ENCODE assay signal across 28 cellular contexts in the genomic region with DNA sequence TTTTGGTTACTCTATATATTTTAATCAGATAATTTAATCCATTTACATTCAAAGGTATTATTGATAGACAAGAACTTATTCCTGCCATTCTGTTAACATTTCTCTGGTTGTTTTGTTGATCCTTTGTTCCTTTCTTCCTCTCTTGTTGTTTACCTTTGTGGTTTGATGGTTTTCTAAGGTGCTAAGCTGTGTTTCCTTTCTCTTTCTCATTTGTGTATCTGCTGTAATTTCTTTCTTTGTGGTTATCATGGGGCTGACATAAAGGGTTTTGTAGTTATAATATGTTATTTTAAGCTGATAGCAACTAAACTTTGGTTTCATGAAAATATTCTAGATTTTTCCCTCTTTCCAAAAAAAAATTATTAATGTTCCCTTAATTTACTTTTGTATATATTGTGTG.
"Had no signal": no experiment of that assay in that cellular context is flagged by ENCODE, and none has a peak within 500 bp of the region (broad histone marks: within the 10 kb centered on the region; RNA-seq: fewer than 3 reads in every experiment).

No MANE protein-coding gene starts in this region.

- H3K4me1 Mint-ChIP-seq: nephron; stimulated activated memory B cell treated with anti-CD40 and anti-IgM and Interleukin-4, amounts not matched to agents 10 μg/mL and 1 μg/mL and 100 μg/mL, for 72 hours; stimulated activated naive CD8-positive, alpha-beta T cell treated with anti-CD3 and anti-CD28 coated beads, Interleukin-15, amount 100 ng/mL, for 72 hours had no signal

- H3K27ac ChIP-seq: neural progenitor cell, ovary, parathyroid adenoma, psoas muscle, right lobe of liver, sigmoid colon, suprapubic skin, testis, tibial artery, transverse colon, upper lobe of right lung, uterus had no signal

- H2AFZ ChIP-seq: neural progenitor cell, parathyroid adenoma had no signal

- H3K4me3 ChIP-seq: neural progenitor cell, ovary, psoas muscle, right lobe of liver, sigmoid colon, suprapubic skin, testis, tibial artery, transverse colon, upper lobe of right lung, uterus had no signal

- H3K27me3 ChIP-seq: neural progenitor cell, ovary, right lobe of liver, sigmoid colon, suprapubic skin, testis, tibial artery, transverse colon, upper lobe of right lung, uterus had no signal

- H3K79me2 ChIP-seq: parathyroid adenoma had no signal

- H3K9ac ChIP-seq: neural progenitor cell, parathyroid adenoma had no signal

- ATAC-seq: natural killer cell; psoas muscle; right cardiac atrium; right lobe of liver; stimulated activated memory B cell treated with anti-CD40 and anti-IgM and Interleukin-4, amounts not matched to agents 10 μg/mL and 1 μg/mL and 100 μg/mL, for 72 hours; stimulated activated naive CD8-positive, alpha-beta T cell treated with anti-CD3 and anti-CD28 coated beads, Interleukin-15, amount 100 ng/mL, for 72 hours; stimulated activated naive CD8-positive, alpha-beta T cell treated with anti-CD3 and anti-CD28 coated beads, Interleukin-15, Interleukin-2, amounts not matched to agents 100 U/mL and 50 U/mL, for 24 hours; upper lobe of right lung had no signal

- H3K27ac Mint-ChIP-seq: natural killer cell; nephron; neural progenitor cell; progenitor cell of endocrine pancreas; stimulated activated memory B cell treated with anti-CD40 and anti-IgM and Interleukin-4, amounts not matched to agents 10 μg/mL and 1 μg/mL and 100 μg/mL, for 72 hours; stimulated activated naive CD8-positive, alpha-beta T cell treated with anti-CD3 and anti-CD28 coated beads, Interleukin-15, amount 100 ng/mL, for 72 hours; type B pancreatic cell had no signal

- H3K36me3 Mint-ChIP-seq: neural progenitor cell; stimulated activated memory B cell treated with anti-CD40 and anti-IgM and Interleukin-4, amounts not matched to agents 10 μg/mL and 1 μg/mL and 100 μg/mL, for 72 hours; type B pancreatic cell had no signal

- H3K36me3 ChIP-seq: neural progenitor cell, ovary, right lobe of liver, sigmoid colon, suprapubic skin, tibial artery, transverse colon, upper lobe of right lung, uterus had no signal

- H3K4me2 ChIP-seq: neural progenitor cell had no signal

- H3K4me1 ChIP-seq: neural progenitor cell, parathyroid adenoma, psoas muscle, right lobe of liver, sigmoid colon, suprapubic skin, testis, tibial artery, transverse colon, upper lobe of right lung, uterus had no signal

- H3K4me3 Mint-ChIP-seq: natural killer cell; nephron; neural progenitor cell; stimulated activated memory B cell treated with anti-CD40 and anti-IgM and Interleukin-4, amounts not matched to agents 10 μg/mL and 1 μg/mL and 100 μg/mL, for 72 hours; stimulated activated naive CD8-positive, alpha-beta T cell treated with anti-CD3 and anti-CD28 coated beads, Interleukin-15, amount 100 ng/mL, for 72 hours; type B pancreatic cell had no signal

- H3K9me3 ChIP-seq: ovary, testis, upper lobe of right lung had no signal

- H3K27me3 Mint-ChIP-seq: progenitor cell of endocrine pancreas, type B pancreatic cell had no signal

- DNase-seq: natural killer cell; occipital lobe; ovary; psoas muscle; right cardiac atrium; right lobe of liver; sigmoid colon; small intestine; stimulated activated CD4-positive, alpha-beta T cell treated with anti-CD3 and anti-CD28 coated beads, Interleukin-15, amount 100 ng/mL, for 24 hours; stimulated activated CD4-positive, alpha-beta T cell treated with anti-CD3 and anti-CD28 coated beads, Interleukin-2, amount 100 ng/mL, for 24 hours; stimulated activated CD4-positive, alpha-beta T cell treated with anti-CD3 and anti-CD28 coated beads, Interleukin-2, amount 100 ng/mL, for 48 hours; stimulated activated CD4-positive, alpha-beta T cell treated with anti-CD3 and anti-CD28 coated beads, Interleukin-4, amount 100 ng/mL, for 24 hours; stimulated activated naive CD4-positive, alpha-beta T cell; stimulated activated naive CD8-positive, alpha-beta T cell treated with anti-CD3 and anti-CD28 coated beads, Interleukin-15, amount 100 ng/mL, for 72 hours; stimulated activated naive CD8-positive, alpha-beta T cell treated with anti-CD3 and anti-CD28 coated beads, Interleukin-15, Interleukin-2, amounts not matched to agents 100 U/mL and 50 U/mL, for 24 hours; substantia nigra; testis; tibial artery; transverse colon; upper lobe of right lung; uterus had no signal
